In the genomic region with DNA sequence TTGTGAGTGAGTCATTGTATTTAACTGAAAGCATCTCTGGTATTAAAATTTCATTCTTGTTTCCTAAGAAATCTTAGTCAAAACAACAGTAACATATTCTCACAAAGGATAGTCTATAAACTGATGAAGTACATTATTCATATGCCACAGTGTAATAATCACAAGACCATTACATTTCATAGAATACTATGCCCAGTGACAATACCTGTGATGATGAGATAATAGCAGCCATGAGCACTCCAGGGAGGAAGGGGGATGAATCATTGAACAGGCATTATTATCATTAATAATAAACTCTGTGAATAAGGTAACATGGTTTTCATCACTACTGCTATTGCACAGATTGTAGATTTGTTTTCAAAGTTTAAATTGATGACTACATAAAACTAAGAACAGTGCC, we compare ENCODE assay signal across 24 cellular contexts.
DNase-seq lines count a peak whose midpoint lies in the region; ATAC-seq lines count a peak whose summit lies in the region.
"Had no signal": no experiment of that assay in that cellular context is flagged by ENCODE, and none has a peak within 500 bp of the region (broad histone marks: within the 10 kb centered on the region; RNA-seq: fewer than 3 reads in every experiment).

No MANE protein-coding gene starts in this region.

- DNase-seq in COLO829 (ENCODE audit: low spot score) (peak; percentile 13), NCI-H226 (peak; percentile 46), dedifferentiated amniotic fluid mesenchymal stem cell (ENCODE audit: extremely low spot score) (peak; percentile 48), kidney tubule cell (ENCODE audit: low spot score) (peak; percentile 83), GM19240 (ENCODE audit: insufficient read length, low spot score) (no peak)
- DNase-seq in stimulated activated CD4-positive, alpha-beta T cell treated with anti-CD3 and anti-CD28 coated beads, Interleukin-4, amount 100 ng/mL, for 4 hours: no peak
- DNase-seq: activated CD4-positive, alpha-beta T cell treated with anti-CD3 and anti-CD28 coated beads for 4 hours; CD4-positive, alpha-beta T cell; DMS53; head of caudate nucleus; MG63; midbrain; NCI-H1436; NCI-H2171; NCI-H526 treated with DMSO at 0.1 percent for 48 hours; sigmoid colon; stimulated activated naive CD4-positive, alpha-beta T cell; T-cell; thyroid gland had no signal

- ATAC-seq in HG02884 (IDR thresholded peaks at IDR 0.05; ENCODE audit: unreplicated experiment) (no peak), GM19455 (IDR thresholded peaks at IDR 0.05; ENCODE audit: unreplicated experiment) (no peak)
- ATAC-seq: HCT116; left lobe of liver; natural killer cell treated with Interleukin-12 subunit alpha and Interleukin-12 subunit beta and Interleukin-15 and Interleukin-18, amount 100 ng/mL, for 72 hours; T-cell had no signal

Comparison
In these comparisons a context has a peak if more than half of its experiments do, and no peak if none do; other contexts are left out.
1. DNase-seq: peak in COLO829 (single experiment), NCI-H226 (single experiment), dedifferentiated amniotic fluid mesenchymal stem cell (single experiment) and kidney tubule cell (single experiment); none in GM19240 (single experiment) and stimulated activated CD4-positive, alpha-beta T cell treated with anti-CD3 and anti-CD28 coated beads, Interleukin-4, amount 100 ng/mL, for 4 hours (0 of 2).